Comparison of ENCODE assay signal across 9 cellular contexts in genomic region chr2:171703574-171704347, GRCh38. TPM values are rescaled to one million over a fixed set of nuclear protein-coding genes. Genes with fewer than 3 reads are reported as not detected.
DNase-seq lines count a peak whose midpoint lies in the region; ATAC-seq, FAIRE-seq and TF ChIP-seq lines count a peak whose summit lies in the region.
"Had no signal": no experiment of that assay in that cellular context is flagged by ENCODE, and none has a peak within 500 bp of the region (broad histone marks: within the 10 kb centered on the region; RNA-seq: fewer than 3 reads in every experiment).

No MANE protein-coding gene starts in this region.

- no peaks in the 10 kb centered on the region for H3K4me1 ChIP-seq in small intestine (ENCODE audit: control insufficient read depth in 2 of 2, insufficient read depth in 1 of 2, low read depth in 1 of 2, low read length in 1 of 2)

- 63% methylated on average over 4 of the region's 4 CpGs for WGBS in small intestine, 3 donors

- FAIRE-seq in small intestine (lab: Jason Lieb, UNC): no peak

- H3K4me3 Mint-ChIP-seq in naive thymus-derived CD8-positive, alpha-beta T cell: no peak overlapping the region

- POLR2A ChIA-PET in naive thymus-derived CD8-positive, alpha-beta T cell (lab: Charles Lee): no interaction called here

- peak overlapping the region in 9 of 10 donors; percentile 4 to 57 (median 43) for H3K27ac Mint-ChIP-seq in naive thymus-derived CD8-positive, alpha-beta T cell

- H3K9me3 Mint-ChIP-seq in naive thymus-derived CD8-positive, alpha-beta T cell: no peaks in the 10 kb centered on the region

- peak; percentile 50 for TF ChIP-seq CTCF in GM12864 (IDR thresholded peaks at IDR 0.05; ENCODE audit: low read depth, low read length, missing control alignments)
- peak in 54 of 56 donors; percentile 30 to 73 (median 56) for TF ChIP-seq CTCF in dorsolateral prefrontal cortex (IDR thresholded peaks at IDR 0.05 in 54 of 56, conservative IDR thresholded peaks at IDR 0.05 in 2 of 56; ENCODE audit: low read depth in 1 of 56, partially characterized antibody in 56 of 56)

- H3K27me3 Mint-ChIP-seq in naive thymus-derived CD8-positive, alpha-beta T cell: no peaks in the 10 kb centered on the region

- intact Hi-C loops in dorsolateral prefrontal cortex (cut with DNase I): loop anchor here (5.0 to 10.0 kb wide), 4 partner anchors 106 to 761 kb away; partner anchors contain the start of genes DLX2 (in 2 of the 2) and HAT1 (in 1 of the 2)

- H3K27me3 ChIP-seq in dorsolateral prefrontal cortex: no peaks in the 10 kb centered on the region
- no peaks in the 10 kb centered on the region for H3K27me3 ChIP-seq in small intestine (ENCODE audit: control insufficient read depth in 2 of 2, insufficient read depth in 2 of 2, low read length in 2 of 2)

- ATAC-seq in naive thymus-derived CD8-positive, alpha-beta T cell: peak in 1 of 2 donors; percentile 33
- no peak for ATAC-seq in GM21526 (IDR thresholded peaks at IDR 0.05; ENCODE audit: low FRiP score, unreplicated experiment)

- DNase-seq in AG08395 (ENCODE audit: low spot score) (peak; percentile 15), GM12864 (ENCODE audit: low read depth) (peak; percentile 12), NCI-H82 treated with DMSO at 0.1 percent for 48 hours (lab: John Stamatoyannopoulos, UW; ENCODE audit: unreplicated experiment) (peak; percentile 60), dorsolateral prefrontal cortex (no peak), small intestine (no peak)
- DNase-seq in naive thymus-derived CD8-positive, alpha-beta T cell: peak in 4 of 10 donors; percentile 7 to 30 (median 22)
- DNase-seq in activated CD4-positive, CD25-positive, alpha-beta regulatory T cell treated with anti-CD3 and anti-CD28 coated beads, Interleukin-2, amount 50 U/mL, for 72 hours: no peak

- H3K36me3 Mint-ChIP-seq in naive thymus-derived CD8-positive, alpha-beta T cell: peaks cover 0 to 49% (median 3%) of the 10 kb centered on the region in 3 donors

- H3K36me3 ChIP-seq in small intestine (ENCODE audit: control insufficient read depth in 2 of 2, insufficient read depth in 2 of 2, low read length in 2 of 2): peaks cover 0 to 3% of the 10 kb centered on the region in 2 donors

- H3K4me3 ChIP-seq in GM12864 (ENCODE audit: low read depth, low read length) (no peak overlapping the region), dorsolateral prefrontal cortex (no peak overlapping the region), small intestine (ENCODE audit: low read depth in 1 of 2, low read length in 2 of 2) (no peak overlapping the region)

- H3K27ac ChIP-seq in dorsolateral prefrontal cortex: peak overlapping the region in 45 of 59 donors; percentile 6 to 73 (median 45)
- no peak overlapping the region for H3K27ac ChIP-seq in small intestine (ENCODE audit: low read depth in 1 of 2, low read length in 1 of 2)
- H3K27ac ChIP-seq: epithelial cell of prostate had no signal

- no peaks in the 10 kb centered on the region for H3K9me3 ChIP-seq in small intestine (ENCODE audit: control insufficient read depth, low read depth)

- H3K4me1 Mint-ChIP-seq in naive thymus-derived CD8-positive, alpha-beta T cell: peaks cover 9 to 21% (median 12%) of the 10 kb centered on the region in 4 donors

RNA-seq across cellular contexts. Expression of gene DYNC1I2, which starts 16.5 kb away (rescaled TPM):
- total RNA-seq in dorsolateral prefrontal cortex: 100 to 1,000 TPM; 100 to 259 (median 151) TPM
- 10 to 100 TPM; 42.6 to 45.3 TPM for total RNA-seq in naive thymus-derived CD8-positive, alpha-beta T cell
- 10 to 100 TPM; 17.1 to 28.7 (median 21.7) TPM for polyA plus RNA-seq in naive thymus-derived CD8-positive, alpha-beta T cell
- polyA plus RNA-seq in small intestine: 100 to 1,000 TPM in 2 of 3 donors, 10 to 100 TPM in 1; 76.4 to 137 (median 117) TPM

Comparison
In these comparisons a context has a peak if more than half of its experiments do, and no peak if none do; other contexts are left out.
1. DNase-seq: peak in AG08395 (single experiment), GM12864 (single experiment) and NCI-H82 treated with DMSO at 0.1 percent for 48 hours (single experiment); none in dorsolateral prefrontal cortex (0 of 10), activated CD4-positive, CD25-positive, alpha-beta regulatory T cell treated with anti-CD3 and anti-CD28 coated beads, Interleukin-2, amount 50 U/mL, for 72 hours (single experiment) and small intestine (single experiment).
2. H3K27ac ChIP-seq: peak in dorsolateral prefrontal cortex (45 of 59); none in small intestine (0 of 2).